In the genomic region with DNA sequence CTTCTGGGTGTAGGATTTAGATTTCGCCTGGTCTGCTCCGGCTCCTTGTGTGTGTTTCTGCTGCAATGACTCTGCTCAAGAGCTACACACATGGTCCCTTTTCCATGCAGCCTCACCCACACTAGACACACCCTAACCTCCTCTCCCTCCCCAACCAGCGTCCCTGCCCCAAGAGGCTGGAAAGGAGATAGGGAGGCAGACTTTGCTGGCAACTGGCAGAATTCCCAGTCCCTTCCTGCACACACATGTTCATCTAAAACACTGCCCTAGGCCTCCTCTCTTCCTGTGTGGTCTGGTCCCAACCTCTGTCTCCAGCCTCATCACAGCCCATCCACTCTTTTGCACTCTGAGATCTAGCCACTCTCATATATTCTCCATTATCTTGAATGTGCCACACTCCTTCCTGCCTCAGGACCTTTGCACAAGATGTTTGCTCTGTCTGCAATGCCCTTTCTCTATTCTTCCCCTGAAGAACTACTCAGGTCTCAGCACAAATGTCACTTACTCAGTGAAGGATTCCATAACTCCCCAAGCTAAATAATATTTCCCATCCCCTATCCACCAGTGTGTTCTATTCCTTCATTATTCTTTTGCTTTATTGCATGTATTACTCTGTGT, we compare ENCODE assay signal across 23 cellular contexts.
"Had no signal": no experiment of that assay in that cellular context is flagged by ENCODE, and none has a peak within 500 bp of the region (broad histone marks: within the 10 kb centered on the region; RNA-seq: fewer than 3 reads in every experiment).

No MANE protein-coding gene starts in this region.

- H3K9me3 ChIP-seq: lower lobe of right lung, ovary, prostate gland, thyroid gland, upper lobe of right lung had no signal

- H3K36me3 Mint-ChIP-seq: activated CD4-positive, alpha-beta memory T cell treated with anti-CD3 and anti-CD28 coated beads for 36 hours; activated naive CD8-positive, alpha-beta T cell treated with anti-CD3 and anti-CD28 coated beads, Interleukin-2, amount 10 ng/mL, durations not matched to agents 7 days and 5 days; naive thymus-derived CD8-positive, alpha-beta T cell had no signal

- ATAC-seq: activated CD4-positive, alpha-beta T cell treated with anti-CD3 and anti-CD28 coated beads for 36 hours; foreskin keratinocyte; left lobe of liver; lower lobe of right lung; naive thymus-derived CD8-positive, alpha-beta T cell; stimulated activated naive CD8-positive, alpha-beta T cell treated with anti-CD3 and anti-CD28 coated beads, Interleukin-15, Interleukin-2, amounts not matched to agents 100 U/mL and 50 U/mL, for 24 hours; T-helper 17 cell; upper lobe of right lung had no signal

- H3K27ac Mint-ChIP-seq: activated B cell treated with CpG ODN at 0.5 μM for 24 hours; activated CD4-positive, alpha-beta memory T cell treated with anti-CD3 and anti-CD28 coated beads for 36 hours; activated CD4-positive, alpha-beta T cell treated with anti-CD3 and anti-CD28 coated beads for 36 hours; activated naive CD8-positive, alpha-beta T cell treated with anti-CD3 and anti-CD28 coated beads, Interleukin-2, amount 10 ng/mL, durations not matched to agents 7 days and 5 days; endodermal cell; T-helper 17 cell had no signal

- H3K27ac ChIP-seq: coronary artery, epithelial cell of prostate, foreskin keratinocyte, lower lobe of right lung, ovary, prostate gland, thyroid gland, upper lobe of right lung had no signal

- H3K36me3 ChIP-seq: lower lobe of right lung, ovary, prostate gland, thyroid gland, upper lobe of right lung had no signal

- H3K4me1 ChIP-seq: foreskin keratinocyte, lower lobe of right lung, prostate gland, thyroid gland, upper lobe of right lung had no signal

- H3K27me3 ChIP-seq: ovary, thyroid gland, upper lobe of right lung had no signal

- H3K4me3 Mint-ChIP-seq: activated B cell treated with CpG ODN at 0.5 μM for 24 hours; activated CD4-positive, alpha-beta memory T cell treated with anti-CD3 and anti-CD28 coated beads for 36 hours; activated CD4-positive, alpha-beta T cell treated with anti-CD3 and anti-CD28 coated beads for 36 hours; activated naive CD8-positive, alpha-beta T cell treated with anti-CD3 and anti-CD28 coated beads, Interleukin-2, amount 10 ng/mL, durations not matched to agents 7 days and 5 days; endodermal cell; naive thymus-derived CD8-positive, alpha-beta T cell; T-helper 17 cell had no signal

- FAIRE-seq: kidney had no signal

- H3K9me3 Mint-ChIP-seq: activated B cell treated with CpG ODN at 0.5 μM for 24 hours; activated CD4-positive, alpha-beta memory T cell treated with anti-CD3 and anti-CD28 coated beads for 36 hours; endodermal cell had no signal

- DNase-seq: activated B cell treated with CpG ODN at 0.5 μM for 24 hours; activated CD4-positive, alpha-beta memory T cell treated with anti-CD3 and anti-CD28 coated beads for 36 hours; activated CD4-positive, alpha-beta T cell treated with anti-CD3 and anti-CD28 coated beads for 36 hours; activated naive CD4-positive, alpha-beta T cell treated with Interleukin-2 at 50 U/mL for 16 hours; activated naive CD8-positive, alpha-beta T cell treated with anti-CD3 and anti-CD28 coated beads, Interleukin-2, amount 10 ng/mL, durations not matched to agents 7 days and 5 days; activated T-cell treated with anti-CD3 and anti-CD28 coated beads, Interleukin-2, amount 50 U/mL, for 48 hours; amniotic stem cell; cerebellar nuclear complex; endodermal cell; foreskin keratinocyte; kidney; lower lobe of right lung; naive thymus-derived CD8-positive, alpha-beta T cell; ovary; stimulated activated CD4-positive, alpha-beta T cell treated with anti-CD3 and anti-CD28 coated beads, Interleukin-4, amount 100 ng/mL, for 24 hours; stimulated activated naive CD8-positive, alpha-beta T cell treated with anti-CD3 and anti-CD28 coated beads, Interleukin-15, Interleukin-2, amounts not matched to agents 100 U/mL and 50 U/mL, for 24 hours; T-helper 17 cell; thyroid gland; upper lobe of right lung had no signal

- H3K4me1 Mint-ChIP-seq: activated CD4-positive, alpha-beta T cell treated with anti-CD3 and anti-CD28 coated beads for 36 hours; T-helper 17 cell had no signal

- H3K4me3 ChIP-seq: coronary artery, lower lobe of right lung, ovary, prostate gland, thyroid gland, upper lobe of right lung had no signal

- H3K27me3 Mint-ChIP-seq: T-helper 17 cell had no signal
